ENCODE assay signal across 11 cellular contexts in the genomic region with DNA sequence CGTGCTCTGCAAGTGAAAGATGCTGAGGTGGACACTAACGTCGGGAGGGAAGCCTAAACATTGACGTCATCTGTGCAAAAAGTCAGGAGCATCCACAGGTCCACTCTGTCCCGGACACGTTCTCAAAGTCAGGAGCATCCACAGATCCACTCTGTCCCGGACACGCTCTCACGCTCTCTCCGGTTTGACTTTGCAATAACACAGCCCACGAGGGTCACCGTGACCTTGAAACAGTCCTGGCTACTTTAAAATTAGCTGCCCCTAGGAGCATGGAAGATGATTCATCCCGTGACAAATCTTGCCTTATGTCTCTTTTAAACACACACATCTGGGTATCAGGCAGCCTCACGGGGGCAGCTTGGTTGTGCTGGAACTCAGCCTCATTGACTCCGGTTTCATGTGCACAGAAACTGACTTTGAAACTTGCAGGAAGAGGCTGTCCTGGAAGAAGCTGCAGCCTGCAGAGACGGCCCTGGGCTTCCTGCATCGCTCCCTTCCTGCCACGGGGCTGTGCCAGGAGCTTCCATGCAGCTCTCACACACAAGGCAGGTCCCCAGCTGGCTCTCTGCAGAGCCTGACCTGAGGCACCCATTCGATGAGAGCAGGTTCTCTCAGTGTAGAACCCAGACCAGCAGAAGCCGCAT. TPM values are rescaled to one million over a fixed set of nuclear protein-coding genes. Genes with fewer than 3 reads are reported as not detected.
DNase-seq lines count a peak whose midpoint lies in the region; FAIRE-seq and TF ChIP-seq lines count a peak whose summit lies in the region.
"Had no signal": no experiment of that assay in that cellular context is flagged by ENCODE, and none has a peak within 500 bp of the region (broad histone marks: within the 10 kb centered on the region; RNA-seq: fewer than 3 reads in every experiment).

No MANE protein-coding gene starts in this region.

- no peaks in the 10 kb centered on the region for H3K27me3 ChIP-seq in transverse colon

- peak overlapping the region in 2 of 4 donors; percentile 41 to 58 for H3K27ac ChIP-seq in transverse colon
- H3K27ac ChIP-seq: 22Rv1 had no signal

- no peak for TF ChIP-seq POLR2A in transverse colon (IDR thresholded peaks at IDR 0.05)
- TF ChIP-seq POLR2A in GM12891 (IDR thresholded peaks at IDR 0.05; ENCODE audit: low read depth, low read length) = no peak

- TF ChIP-seq EP300 in transverse colon (IDR thresholded peaks at IDR 0.05; ENCODE audit: low read depth) = peak; percentile 43

- no peaks in the 10 kb centered on the region for H3K9me3 ChIP-seq in transverse colon

- DNase-seq in DMS53 (lab: John Stamatoyannopoulos, UW) = peak; percentile 18
- no peak for DNase-seq in DMS53 treated with DMSO at 0.1 percent for 48 hours (lab: John Stamatoyannopoulos, UW; ENCODE audit: unreplicated experiment)
- DNase-seq in brain pericyte (ENCODE audit: low read depth, low spot score) = peak; percentile 93
- DNase-seq in kidney tubule cell (ENCODE audit: low spot score) = peak; percentile 93
- DNase-seq in transverse colon = no peak
- DNase-seq in nephron progenitor cell = no peak
- no peak for DNase-seq in GM12891 (ENCODE audit: insufficient read length, low spot score)
- DNase-seq in NCI-H748 (lab: John Stamatoyannopoulos, UW; ENCODE audit: unreplicated experiment) = no peak

- H3K36me3 Mint-ChIP-seq in nephron progenitor cell (ENCODE audit: low read depth) = no peaks in the 10 kb centered on the region

- H3K4me1 ChIP-seq in transverse colon = peaks cover 0 to 7% (median 6%) of the 10 kb centered on the region in 4 donors

- no peaks in the 10 kb centered on the region for H3K9me3 Mint-ChIP-seq in nephron progenitor cell
- H3K9me3 Mint-ChIP-seq: dendritic cell treated with granulocyte-macrophage colony-stimulating factor and Interleukin-4, amounts not matched to agents 40 ng/mL and 50 ng/mL, for 4 days had no signal

- no peak overlapping the region for H3K4me3 ChIP-seq in transverse colon

- no peak for FAIRE-seq in GM12891 (lab: Jason Lieb, UNC)
- FAIRE-seq: H1 had no signal

- peaks cover 36% of the 10 kb centered on the region for H3K4me1 Mint-ChIP-seq in nephron progenitor cell

- 45% methylated on average over 20 of the region's 20 CpGs; no CpG with 5 or more reads in 1 of the 2 donors for WGBS in transverse colon (ENCODE audit: low coverage in 1 of 2), 2 donors

- no peak for TF ChIP-seq CTCF in transverse colon (IDR thresholded peaks at IDR 0.05)
- TF ChIP-seq CTCF in nephron progenitor cell (IDR thresholded peaks at IDR 0.05) = no peak

- H3K4me3 Mint-ChIP-seq in nephron progenitor cell = no peak overlapping the region
- H3K4me3 Mint-ChIP-seq: dendritic cell treated with granulocyte-macrophage colony-stimulating factor and Interleukin-4, amounts not matched to agents 40 ng/mL and 50 ng/mL, for 4 days had no signal

- intact Hi-C loops in transverse colon (cut with DNase I; ENCODE audit: low total_unique reads) = no loop called here

- in situ Hi-C loops in transverse colon (cut with MboI; ENCODE audit: low pct_ligation_motif_present in 1 of 4, low pct_unique_long_range_greater_than_20kb in 1 of 4, low sequenced_read_pairs in 3 of 4) = no loop called here

- no peaks in the 10 kb centered on the region for H3K36me3 ChIP-seq in transverse colon

- H3K27me3 Mint-ChIP-seq in nephron progenitor cell (ENCODE audit: low read depth, poor library complexity) = peaks cover 15% of the 10 kb centered on the region

- no peak overlapping the region for H3K27ac Mint-ChIP-seq in nephron progenitor cell
- H3K27ac Mint-ChIP-seq: dendritic cell treated with granulocyte-macrophage colony-stimulating factor and Interleukin-4, amounts not matched to agents 40 ng/mL and 50 ng/mL, for 4 days had no signal

TF ChIP-seq in GM12891, 5 proteins besides CTCF, POLR2A, EP300 and RAD21:
- no peak for TF ChIP-seq PAX5 (IDR thresholded peaks at IDR 0.05; ENCODE audit: insufficient read depth, low read length, severe bottlenecking)
- TF ChIP-seq POU2F2 (IDR thresholded peaks at IDR 0.05; ENCODE audit: low read depth, low read length) = no peak
- no peak for TF ChIP-seq SPI1 (IDR thresholded peaks at IDR 0.05; ENCODE audit: low read depth, low read length)
- no peak for TF ChIP-seq TAF1 (IDR thresholded peaks at IDR 0.05; ENCODE audit: low read depth, low read length)
- no peak for TF ChIP-seq POLR2AphosphoS5 (IDR thresholded peaks at IDR 0.05; ENCODE audit: low read depth, low read length)

RNA-seq across cellular contexts. Expression of a gene that starts 18.1 kb away (rescaled TPM):
- total RNA-seq in transverse colon = 100 to 1,000 TPM in 1 of 4 donors, 10 to 100 TPM in 3; 19.3 to 121 (median 23.3) TPM
- 0.54 TPM for polyA plus RNA-seq in GM12891 (2012; ENCODE audit: low read depth, missing spikeins)

Comparison
In these comparisons a context has a peak if more than half of its experiments do, and no peak if none do; other contexts are left out.
1. DNase-seq: peak in DMS53 (single experiment), brain pericyte (single experiment) and kidney tubule cell (single experiment); none in DMS53 treated with DMSO at 0.1 percent for 48 hours (single experiment), transverse colon (single experiment), nephron progenitor cell (single experiment), GM12891 (single experiment) and NCI-H748 (single experiment).